Comparison of ENCODE assay signal across 13 cellular contexts in the genomic region with DNA sequence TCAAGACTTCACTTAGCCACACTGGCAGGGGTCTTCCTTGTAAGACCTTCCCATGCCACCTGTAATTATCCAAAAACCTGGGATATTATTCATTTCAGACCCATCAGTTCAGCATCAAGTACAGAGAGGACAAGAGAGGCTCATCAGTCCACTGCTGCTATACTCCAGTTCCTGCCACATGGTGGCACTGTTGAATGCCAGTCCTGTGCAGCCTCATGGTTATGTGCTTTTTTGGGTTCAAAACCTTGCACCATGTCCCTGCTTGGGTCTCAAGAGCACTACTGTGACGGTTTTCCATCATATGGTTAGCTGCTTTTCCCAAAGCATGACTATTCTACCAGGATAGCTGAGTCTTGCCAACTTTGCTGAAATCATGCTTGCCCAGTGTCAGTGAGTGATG. TPM values are rescaled to one million over a fixed set of nuclear protein-coding genes. Genes with fewer than 3 reads are reported as not detected.
DNase-seq lines count a peak whose midpoint lies in the region; ATAC-seq, FAIRE-seq and TF ChIP-seq lines count a peak whose summit lies in the region.
"Had no signal": no experiment of that assay in that cellular context is flagged by ENCODE, and none has a peak within 500 bp of the region (broad histone marks: within the 10 kb centered on the region; RNA-seq: fewer than 3 reads in every experiment).

No MANE protein-coding gene starts in this region.

- H3K4me1 ChIP-seq in GM12878 (ENCODE audit: control insufficient read depth, insufficient read depth, low read length) (peaks cover 4% of the 10 kb centered on the region), osteoblast (ENCODE audit: insufficient read depth, low read length) (peaks cover 35% of the 10 kb centered on the region)

- ATAC-seq in GM12878, result no peak
- ATAC-seq: activated T-cell treated with anti-CD3 and anti-CD28 coated beads, Interleukin-2, amount 50 U/mL, for 4 hours; T-cell had no signal

- 0% methylated on average over 1 of the region's 1 CpG for WGBS in GM12878 (ENCODE audit: insufficient coverage, insufficient replicate concordance, low lambda C conversion rate, missing lambda C conversion rate)

- H3K9me3 ChIP-seq in GM12878 (replicated peaks; ENCODE audit: control insufficient read depth, insufficient read depth, low read length) (peaks cover 7% of the 10 kb centered on the region; the same call in 2 of the 3 replicates), osteoblast (ENCODE audit: low read depth, low read length) (no peaks in the 10 kb centered on the region)

- H3K4me2 ChIP-seq in GM12878 (ENCODE audit: control insufficient read depth, insufficient read depth) (no peak overlapping the region), osteoblast (ENCODE audit: insufficient read depth, low read length) (no peak overlapping the region)
- H3K4me2 ChIP-seq: BLaER1 had no signal

- FAIRE-seq in GM12878 (lab: Jason Lieb, UNC), result no peak

- TF ChIP-seq POLR2A in GM12878 (IDR thresholded peaks at IDR 0.05; ENCODE audit: low read depth, low read length), result no peak

- H3K27ac ChIP-seq in GM12878 (ENCODE audit: control insufficient read depth, insufficient read depth) (no peak overlapping the region), osteoblast (ENCODE audit: low read depth, low read length) (no peak overlapping the region)
- H3K27ac ChIP-seq: BLaER1 had no signal

- H3K36me3 Mint-ChIP-seq in activated CD4-positive, alpha-beta T cell treated with anti-CD3 and anti-CD28 coated beads, Interleukin-2, amount 10 ng/mL, durations not matched to agents 24 days and 14 days (ENCODE audit: low read depth), result peaks cover 3% of the 10 kb centered on the region

- no TSS peak for BruUV-seq in GM12878 (replicated peaks; lab: Mats Ljungman, UMichigan)

- H3K4me3 ChIP-seq in GM12878, result no peak overlapping the region
- H3K4me3 ChIP-seq in osteoblast (ENCODE audit: insufficient read depth, low read length), result no peak overlapping the region
- H3K4me3 ChIP-seq: BLaER1 had no signal

- H3K9me3 Mint-ChIP-seq in activated CD4-positive, alpha-beta T cell treated with anti-CD3 and anti-CD28 coated beads, Interleukin-2, amount 10 ng/mL, durations not matched to agents 24 days and 14 days, result no peaks in the 10 kb centered on the region

- no peak overlapping the region for H2AFZ ChIP-seq in GM12878 (ENCODE audit: control insufficient read depth, low read depth, low read length)
- H2AFZ ChIP-seq in osteoblast (ENCODE audit: low read length), result no peak overlapping the region

- DNase-seq in activated CD4-positive, alpha-beta T cell treated with anti-CD3 and anti-CD28 coated beads for 48 hours, result peak; percentile 32
- no peak for DNase-seq in activated CD4-positive, alpha-beta T cell treated with anti-CD3 and anti-CD28 coated beads, Interleukin-2, amount 10 ng/mL, durations not matched to agents 24 days and 14 days
- DNase-seq in KBM-7, result peak; percentile 42
- DNase-seq in GM12878 (ENCODE audit: low read depth, low spot score), result no peak
- DNase-seq in osteoblast (ENCODE audit: insufficient read length, low spot score, missing footprints), result no peak
- no peak for DNase-seq in hepatic stellate cell (ENCODE audit: low spot score)
- no peak for DNase-seq in GM19238 (ENCODE audit: insufficient read length, low spot score)
- DNase-seq in cerebellum (ENCODE audit: low spot score), result no peak
- DNase-seq: activated T-cell treated with anti-CD3 and anti-CD28 coated beads, Interleukin-2, amount 50 U/mL, for 4 hours; cortex of kidney; NCI-H187; T-cell had no signal

- TF ChIP-seq EP300 in GM12878 (IDR thresholded peaks at IDR 0.05; ENCODE audit: borderline replicate concordance in 1 of 2, control insufficient read depth in 1 of 2, low read depth in 2 of 2, low read length in 2 of 2), result no peak

- intact Hi-C loops in activated CD4-positive, alpha-beta T cell treated with anti-CD3 and anti-CD28 coated beads, Interleukin-2, amount 10 ng/mL, durations not matched to agents 24 days and 14 days (cut with micrococcal nuclease), result no loop called here
- intact Hi-C loops in GM12878 (cut with micrococcal nuclease; ENCODE audit: unreplicated experiment), result no loop called here

- H3K27me3 ChIP-seq in GM12878 (replicated peaks in 1 of 2; ENCODE audit: control insufficient read depth in 2 of 2, insufficient read depth in 2 of 2, low read length in 1 of 2), result no peaks in the 10 kb centered on the region
- H3K27me3 ChIP-seq in osteoblast (ENCODE audit: insufficient read depth, low read length), result no peaks in the 10 kb centered on the region
- H3K27me3 ChIP-seq: BLaER1 had no signal

- RAD21 ChIA-PET in GM12878 (lab: Charles Lee; ENCODE audit: unreplicated experiment), result no interaction called here

- no peak overlapping the region for H3K27ac Mint-ChIP-seq in activated CD4-positive, alpha-beta T cell treated with anti-CD3 and anti-CD28 coated beads, Interleukin-2, amount 10 ng/mL, durations not matched to agents 24 days and 14 days
- H3K27ac Mint-ChIP-seq: T-cell had no signal

- no peak overlapping the region for H3K9ac ChIP-seq in GM12878 (ENCODE audit: control insufficient read depth, insufficient read depth, low read length)
- H3K9ac ChIP-seq: BLaER1 had no signal

- in situ Hi-C loops in KBM-7 (cut with MboI; ENCODE audit: low pct_unique_long_range_greater_than_20kb, low sequenced_read_pairs), result no loop called here
- in situ Hi-C loops in GM12878 (cut with MboI), result no loop called here

- POLR2A ChIA-PET in GM12878 (lab: Charles Lee), result no interaction called here

- H3K27me3 Mint-ChIP-seq in activated CD4-positive, alpha-beta T cell treated with anti-CD3 and anti-CD28 coated beads, Interleukin-2, amount 10 ng/mL, durations not matched to agents 24 days and 14 days, result no peaks in the 10 kb centered on the region

- peak in 2 of 3 experiments; percentile 31 to 33; a peak in 3 of 6 replicates for TF ChIP-seq CTCF in GM12878 (IDR thresholded peaks at IDR 0.05 in 2 of 3, conservative IDR thresholded peaks at IDR 0.05 in 1 of 3; ENCODE audit: control insufficient read depth in 2 of 3, extremely low read depth in 1 of 3, insufficient read depth in 1 of 3, low read depth in 3 of 3, low read length in 3 of 3)
- TF ChIP-seq CTCF in osteoblast (IDR thresholded peaks at IDR 0.05; ENCODE audit: extremely low read depth, low read depth, low read length), result peak; percentile 35

- no peak for TF ChIP-seq RAD21 in GM12878 (IDR thresholded peaks at IDR 0.05; ENCODE audit: insufficient read depth, low read depth, low read length)

- no peak overlapping the region for H3K4me3 Mint-ChIP-seq in activated CD4-positive, alpha-beta T cell treated with anti-CD3 and anti-CD28 coated beads, Interleukin-2, amount 10 ng/mL, durations not matched to agents 24 days and 14 days
- H3K4me3 Mint-ChIP-seq: activated T-cell treated with anti-CD3 and anti-CD28 coated beads, Interleukin-2, amount 50 U/mL, for 4 hours; T-cell had no signal

- CTCF ChIA-PET in GM12878 (lab: Yijun Ruan, JAX), result no interaction called here

- H3K79me2 ChIP-seq in GM12878 (ENCODE audit: control insufficient read depth, insufficient read depth, low read length) (no peaks in the 10 kb centered on the region), osteoblast (ENCODE audit: insufficient read depth, low read length) (no peaks in the 10 kb centered on the region)

- SMC1A ChIA-PET in GM12878 (lab: Charles Lee; ENCODE audit: uncharacterized antibody, unreplicated experiment), result no interaction called here

- H3K36me3 ChIP-seq in GM12878 (ENCODE audit: control insufficient read depth in 2 of 2, insufficient read depth in 2 of 2, low read length in 1 of 2), result no peaks in the 10 kb centered on the region; a peak in 1 of 4 replicates
- H3K36me3 ChIP-seq in osteoblast (ENCODE audit: insufficient read depth, low read length), result no peaks in the 10 kb centered on the region

- H4K20me1 ChIP-seq in GM12878 (ENCODE audit: control insufficient read depth, insufficient read depth), result no peaks in the 10 kb centered on the region
- H4K20me1 ChIP-seq in osteoblast (ENCODE audit: insufficient read depth, low read length), result no peaks in the 10 kb centered on the region
- H4K20me1 ChIP-seq: BLaER1 had no signal

- H3K4me1 Mint-ChIP-seq in activated CD4-positive, alpha-beta T cell treated with anti-CD3 and anti-CD28 coated beads, Interleukin-2, amount 10 ng/mL, durations not matched to agents 24 days and 14 days, result peaks cover 6% of the 10 kb centered on the region
- H3K4me1 Mint-ChIP-seq: T-cell had no signal

TF ChIP-seq in GM12878, 131 proteins besides CTCF, POLR2A, EP300 and RAD21 (continues in another document):
- TF ChIP-seq, protein P1, sequence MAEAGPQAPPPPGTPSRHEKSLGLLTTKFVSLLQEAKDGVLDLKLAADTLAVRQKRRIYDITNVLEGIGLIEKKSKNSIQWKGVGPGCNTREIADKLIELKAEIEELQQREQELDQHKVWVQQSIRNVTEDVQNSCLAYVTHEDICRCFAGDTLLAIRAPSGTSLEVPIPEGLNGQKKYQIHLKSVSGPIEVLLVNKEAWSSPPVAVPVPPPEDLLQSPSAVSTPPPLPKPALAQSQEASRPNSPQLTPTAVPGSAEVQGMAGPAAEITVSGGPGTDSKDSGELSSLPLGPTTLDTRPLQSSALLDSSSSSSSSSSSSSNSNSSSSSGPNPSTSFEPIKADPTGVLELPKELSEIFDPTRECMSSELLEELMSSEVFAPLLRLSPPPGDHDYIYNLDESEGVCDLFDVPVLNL (IDR thresholded peaks at IDR 0.05; ENCODE audit: low read depth, low read length), result no peak
- TF ChIP-seq, protein P2, sequence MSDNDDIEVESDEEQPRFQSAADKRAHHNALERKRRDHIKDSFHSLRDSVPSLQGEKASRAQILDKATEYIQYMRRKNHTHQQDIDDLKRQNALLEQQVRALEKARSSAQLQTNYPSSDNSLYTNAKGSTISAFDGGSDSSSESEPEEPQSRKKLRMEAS (IDR thresholded peaks at IDR 0.05; ENCODE audit: low read depth, low read length), result no peak

RNA-seq across cellular contexts. Expression of a gene that starts 8.5 kb away (rescaled TPM):
- 0.26 and 0.28 TPM in 2 replicates for total RNA-seq in activated CD4-positive, alpha-beta T cell treated with anti-CD3 and anti-CD28 coated beads, Interleukin-2, amount 10 ng/mL, durations not matched to agents 24 days and 14 days
- 2.3 and 3.1 TPM in 2 replicates for total RNA-seq in GM12878 (2013; cell fraction: nucleolus; rRNA removed)
- 0.98 and 1.3 TPM in 2 replicates for total RNA-seq in GM12878 (2014; rRNA removed)
- 0.69 and 0.72 TPM in 2 replicates for total RNA-seq in GM12878 (2014; rRNA removed; fragmentation: Illumina TruSeq; extraction: Trizol)
- 1.2 TPM in 2 replicates for total RNA-seq in GM12878 (2021)
- polyA plus RNA-seq in GM12878 (2011; ENCODE audit: low read depth), result 1.5 TPM
- 2.1 and 2.8 TPM in 2 replicates for polyA plus RNA-seq in GM12878 (2011; rRNA removed)
- 3.0 and 3.2 TPM in 2 replicates for polyA plus RNA-seq in GM12878 (2011; cell fraction: cytosol; rRNA removed)
- 2.8 and 4.0 TPM in 2 replicates for polyA plus RNA-seq in GM12878 (2011; cell fraction: nucleus; rRNA removed)
- 1.4 and 1.6 TPM in 2 replicates for polyA plus RNA-seq in GM12878 (2012)
- 0.78 and 0.84 TPM in 2 replicates for polyA plus RNA-seq in GM12878 (2014; fragmentation: Illumina TruSeq; extraction: Trizol)
- polyA plus RNA-seq in GM12878 (2014; fragmentation: Nextera tagmentation; extraction: Ambion mirVana), result 1 to 10 TPM in 1 of 2 experiments, under 1 TPM in 1; 0.60 to 1.1 TPM
- polyA plus RNA-seq in GM12878 (2014; rRNA removed), result 1.1 and 1.4 TPM in 2 replicates
- polyA plus RNA-seq in GM12878 (2016; fragmentation: Nextera tagmentation; extraction: Ambion mirVana), result under 1 TPM; 0.16 to 0.48 TPM
- polyA minus RNA-seq in GM12878 (2011; rRNA and poly(A)+ RNA removed), result 1.4 and 2.4 TPM in 2 replicates
- polyA minus RNA-seq in GM12878 (2011; cell fraction: cytosol; rRNA and poly(A)+ RNA removed), result 0.62 and 1.3 TPM in 2 replicates
- polyA minus RNA-seq in GM12878 (2011; cell fraction: nucleus; rRNA and poly(A)+ RNA removed), result 0.77 and 0.85 TPM in 2 replicates
- 2.5 and 3.2 TPM in 2 replicates for total RNA-seq in osteoblast
- total RNA-seq in cerebellum, result 1.2 TPM

Comparison
In these comparisons a context has a peak if more than half of its experiments do, and no peak if none do; other contexts are left out.
1. DNase-seq: peak in activated CD4-positive, alpha-beta T cell treated with anti-CD3 and anti-CD28 coated beads for 48 hours (single experiment) and KBM-7 (single experiment); none in activated CD4-positive, alpha-beta T cell treated with anti-CD3 and anti-CD28 coated beads, Interleukin-2, amount 10 ng/mL, durations not matched to agents 24 days and 14 days (single experiment), GM12878 (single experiment), osteoblast (single experiment), hepatic stellate cell (single experiment), GM19238 (single experiment) and cerebellum (single experiment).